9 cellular contexts compared by ENCODE assay signal in genomic region chr4:8607603-8608481, GRCh38. TPM values are rescaled to one million over a fixed set of nuclear protein-coding genes. Genes with fewer than 3 reads are reported as not detected.
DNase-seq lines count a peak whose midpoint lies in the region; TF ChIP-seq lines count a peak whose summit lies in the region.
"Had no signal": no experiment of that assay in that cellular context is flagged by ENCODE, and none has a peak within 500 bp of the region (broad histone marks: within the 10 kb centered on the region; RNA-seq: fewer than 3 reads in every experiment).

No MANE protein-coding gene starts in this region.

- 36% methylated on average over 35 of the region's 42 CpGs for WGBS in hepatocyte (ENCODE audit: low lambda C conversion rate, missing lambda C conversion rate)

- H3K27ac ChIP-seq in hepatocyte, result no peak overlapping the region

- peak; percentile 95 for TF ChIP-seq CTCF in hepatocyte (IDR thresholded peaks at IDR 0.05; ENCODE audit: poor library complexity)

- H3K9me3 ChIP-seq in hepatocyte (ENCODE audit: low read depth), result no peaks in the 10 kb centered on the region

- H3K4me1 ChIP-seq in hepatocyte (ENCODE audit: insufficient read depth), result no peaks in the 10 kb centered on the region

- peak; percentile 72 for DNase-seq in DMS 273 (lab: John Stamatoyannopoulos, UW; ENCODE audit: unreplicated experiment)
- DNase-seq in DMS 273 treated with DMSO at 0.1 percent for 48 hours (lab: John Stamatoyannopoulos, UW), result no peak
- peak; percentile 2 for DNase-seq in NCI-H2227 treated with DMSO at 0.1 percent for 48 hours (lab: John Stamatoyannopoulos, UW)
- peak; percentile 4 for DNase-seq in activated gamma-delta T cell treated with anti-CD3 and anti-CD28 coated beads, Interleukin-2, amount 50 U/mL, for 16 hours (ENCODE audit: low read depth)
- peak; percentile 53 for DNase-seq in hepatocyte (ENCODE audit: low spot score)
- DNase-seq in stimulated activated CD4-positive, alpha-beta T cell treated with anti-CD3 and anti-CD28 coated beads, TNF-alpha, amount 100 ng/mL, for 48 hours (ENCODE audit: low read depth in 3 of 3), result peak in 2 of 3 donors; percentile 12 to 37
- DNase-seq in cortex of kidney (lab: John Stamatoyannopoulos, UW), result no peak
- DNase-seq in GOT3 (lab: John Stamatoyannopoulos, UW), result no peak

- H2AFZ ChIP-seq in hepatocyte, result no peak overlapping the region

- H3K9me2 ChIP-seq in hepatocyte (replicated peaks; ENCODE audit: insufficient read depth), result no peaks in the 10 kb centered on the region

- no peaks in the 10 kb centered on the region for H3K79me2 ChIP-seq in hepatocyte

- H3K36me3 ChIP-seq in hepatocyte (replicated peaks; ENCODE audit: insufficient read depth, low read depth), result no peaks in the 10 kb centered on the region

- H3K4me3 ChIP-seq in hepatocyte, result no peak overlapping the region

- H4K20me1 ChIP-seq in hepatocyte (ENCODE audit: insufficient read depth, poor library complexity, severe bottlenecking), result no peaks in the 10 kb centered on the region

- no peaks in the 10 kb centered on the region for H3K27me3 ChIP-seq in hepatocyte

- peak overlapping the region; percentile 62 for H3K4me2 ChIP-seq in hepatocyte

RNA-seq across cellular contexts. Expression of gene CPZ, which starts 15.3 kb away (rescaled TPM):
- 25.3 and 34.8 TPM in 2 replicates for total RNA-seq in hepatocyte
- 113 and 148 TPM in 2 replicates for polyA plus RNA-seq in hepatocyte
- total RNA-seq: T-helper 2 cell treated with Interferon-gamma antibody and Interleukin-4, amounts not matched to agents 100 ng/mL and 5 ng/mL, for 36 hours had no signal

RNA-seq across cellular contexts. Expression of gene GPR78, which starts 27.6 kb away (rescaled TPM):
- total RNA-seq in hepatocyte, result 0.36 and 1.0 TPM in 2 replicates
- polyA plus RNA-seq in hepatocyte, result 0.28 and 0.57 TPM in 2 replicates
- total RNA-seq: T-helper 2 cell treated with Interferon-gamma antibody and Interleukin-4, amounts not matched to agents 100 ng/mL and 5 ng/mL, for 36 hours had no signal

Comparison
In these comparisons a context has a peak if more than half of its experiments do, and no peak if none do; other contexts are left out.
1. DNase-seq: peak in DMS 273 (single experiment), NCI-H2227 treated with DMSO at 0.1 percent for 48 hours (single experiment), activated gamma-delta T cell treated with anti-CD3 and anti-CD28 coated beads, Interleukin-2, amount 50 U/mL, for 16 hours (single experiment), hepatocyte (single experiment) and stimulated activated CD4-positive, alpha-beta T cell treated with anti-CD3 and anti-CD28 coated beads, TNF-alpha, amount 100 ng/mL, for 48 hours (2 of 3); none in DMS 273 treated with DMSO at 0.1 percent for 48 hours (single experiment), cortex of kidney (single experiment) and GOT3 (single experiment).